In the genomic region with DNA sequence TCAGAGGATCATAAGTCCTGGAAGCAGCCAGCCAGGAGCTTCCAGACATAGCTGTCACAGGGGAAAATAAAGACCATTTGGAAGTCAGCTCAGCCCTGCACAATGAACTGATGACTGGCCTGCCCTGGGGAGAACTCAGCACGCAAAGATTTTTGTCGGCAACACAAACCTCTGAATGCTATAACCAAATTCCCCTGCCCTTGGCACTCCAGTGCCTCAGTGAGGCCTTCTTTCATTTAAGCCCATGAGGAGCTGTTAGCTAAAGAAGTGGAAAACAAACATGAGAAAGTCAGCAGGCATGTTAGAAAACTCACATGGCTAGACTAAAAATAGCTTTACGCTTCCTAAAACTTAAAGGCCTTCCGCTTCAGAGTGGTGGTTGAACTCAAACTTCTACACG, we compare ENCODE assay signal across 14 cellular contexts.
DNase-seq lines count a peak whose midpoint lies in the region; ATAC-seq and TF ChIP-seq lines count a peak whose summit lies in the region.
"Had no signal": no experiment of that assay in that cellular context is flagged by ENCODE, and none has a peak within 500 bp of the region (broad histone marks: within the 10 kb centered on the region; RNA-seq: fewer than 3 reads in every experiment).

No MANE protein-coding gene starts in this region.

- no peak overlapping the region for H2AK5ac ChIP-seq in mesendoderm (ENCODE audit: low read length)

- H3K4me3 ChIP-seq in esophagus muscularis mucosa: no peak overlapping the region
- no peak overlapping the region for H3K4me3 ChIP-seq in mesendoderm (ENCODE audit: low read length)
- no peak overlapping the region for H3K4me3 ChIP-seq in thyroid gland (replicated peaks in 1 of 3)

- TF ChIP-seq CTCF in esophagus muscularis mucosa (IDR thresholded peaks at IDR 0.05) (no peak), thyroid gland (IDR thresholded peaks at IDR 0.05) (no peak), GM13977 (IDR thresholded peaks at IDR 0.05; ENCODE audit: extremely low read depth, insufficient read depth, missing control alignments) (no peak)

- WGBS in esophagus muscularis mucosa: 59% methylated on average over 5 of the region's 5 CpGs
- WGBS in mesendoderm (ENCODE audit: extremely low coverage, insufficient coverage, low lambda C conversion rate): no CpG with 5 or more reads among the region's 5 CpGs
- 59 to 90% methylated on average over 5 of the region's 5 CpGs for WGBS in thyroid gland, 2 donors

- H3K36me3 ChIP-seq in esophagus muscularis mucosa (peaks cover 0 to under 1% (median 0%) of the 10 kb centered on the region in 4 donors), mesendoderm (ENCODE audit: control insufficient read depth, insufficient read depth, low read length) (no peaks in the 10 kb centered on the region), thyroid gland (no peaks in the 10 kb centered on the region)

- no peak overlapping the region for H4K5ac ChIP-seq in mesendoderm (ENCODE audit: low read length)

- H3K4me1 ChIP-seq in esophagus muscularis mucosa (peaks cover 20 to 39% (median 34%) of the 10 kb centered on the region in 4 donors), mesendoderm (ENCODE audit: control insufficient read depth, low read depth, low read length) (no peaks in the 10 kb centered on the region), thyroid gland (peaks cover 11 to 15% of the 10 kb centered on the region in 2 donors)

- no peaks in the 10 kb centered on the region for H3K27me3 ChIP-seq in esophagus muscularis mucosa
- no peaks in the 10 kb centered on the region for H3K27me3 ChIP-seq in mesendoderm (ENCODE audit: insufficient read depth, low read length, poor library complexity)
- H3K27me3 ChIP-seq in thyroid gland: no peaks in the 10 kb centered on the region

- H3K9me3 ChIP-seq in esophagus muscularis mucosa (no peaks in the 10 kb centered on the region), thyroid gland (no peaks in the 10 kb centered on the region)
- H3K9me3 ChIP-seq: Caco-2 had no signal

- no peak overlapping the region for H3K56ac ChIP-seq in mesendoderm (ENCODE audit: low read length)

- H3K79me1 ChIP-seq in mesendoderm (ENCODE audit: low read length): no peaks in the 10 kb centered on the region

- peak overlapping the region; percentile 3 to 37 (median 21) for H3K27ac ChIP-seq in esophagus muscularis mucosa (replicated peaks in 1 of 4)
- no peak overlapping the region for H3K27ac ChIP-seq in mesendoderm (ENCODE audit: low read depth, low read length)
- peak overlapping the region in 2 of 3 donors; percentile 1 to 20 for H3K27ac ChIP-seq in thyroid gland

- no peak for TF ChIP-seq EP300 in esophagus muscularis mucosa (IDR thresholded peaks at IDR 0.05)

- no peaks in the 10 kb centered on the region for H3K79me2 ChIP-seq in mesendoderm (ENCODE audit: control insufficient read depth, insufficient read depth, low read length)

- no peak overlapping the region for H2BK5ac ChIP-seq in mesendoderm (ENCODE audit: low read length)

- in situ Hi-C loops in GM13977 (cut with MboI; ENCODE audit: low pct_unique_long_range_greater_than_20kb, low sequenced_read_pairs, unreplicated experiment): loop anchor here (25.0 kb wide), 2 partner anchors 280 to 430 kb away; no protein-coding TSS in a partner anchor

- H3K18ac ChIP-seq in mesendoderm (ENCODE audit: low read length): peak overlapping the region; percentile 54

- ATAC-seq in GM19023 (IDR thresholded peaks at IDR 0.05; ENCODE audit: unreplicated experiment) (no peak), GM18867 (IDR thresholded peaks at IDR 0.05; ENCODE audit: unreplicated experiment) (no peak)
- ATAC-seq: esophagus mucosa had no signal

- intact Hi-C loops in esophagus muscularis mucosa (cut with DNase I) (loop anchor here (2.0 to 5.0 kb wide), 2 partner anchors 185 to 275 kb away; no protein-coding TSS in a partner anchor), thyroid gland (cut with DNase I) (loop anchor here (5.0 to 10.0 kb wide), 2 partner anchors 177 to 275 kb away; no protein-coding TSS in a partner anchor)

- peak; percentile 26 for DNase-seq in LHCN-M2 (ENCODE audit: low read depth)
- no peak for DNase-seq in esophagus muscularis mucosa (ENCODE audit: extremely low spot score)
- DNase-seq in mesendoderm: no peak
- no peak for DNase-seq in thyroid gland
- DNase-seq in GM13977 (ENCODE audit: low spot score): no peak
- DNase-seq: activated CD8-positive, alpha-beta memory T cell treated with anti-CD3 and anti-CD28 coated beads for 24 hours; activated gamma-delta T cell treated with Interleukin-2 at 50 U/mL for 16 hours; Caco-2; NCI-H1105; stimulated activated CD4-positive, alpha-beta T cell treated with anti-CD3 and anti-CD28 coated beads, Interleukin-4, amount 100 ng/mL, for 4 hours; stimulated activated naive B cell treated with anti-CD40 and anti-IgM and Interleukin-4, amounts not matched to agents 10 μg/mL and 1 μg/mL and 100 μg/mL, for 72 hours had no signal

- H3K4ac ChIP-seq in mesendoderm (ENCODE audit: low read depth, low read length): no peak overlapping the region

- no peak overlapping the region for H2BK15ac ChIP-seq in mesendoderm (replicated peaks; ENCODE audit: low read depth)

- TF ChIP-seq POLR2A in esophagus muscularis mucosa (IDR thresholded peaks at IDR 0.05; ENCODE audit: low read depth) (no peak), thyroid gland (IDR thresholded peaks at IDR 0.05) (no peak)

- H4K8ac ChIP-seq in mesendoderm (ENCODE audit: low read depth, low read length): no peak overlapping the region

- H3K23ac ChIP-seq in mesendoderm (ENCODE audit: low read length): no peak overlapping the region

- no peak overlapping the region for H2BK120ac ChIP-seq in mesendoderm (ENCODE audit: low read depth, low read length)

- H3K9ac ChIP-seq in mesendoderm (ENCODE audit: low read length): no peak overlapping the region

- no peak overlapping the region for H3K4me2 ChIP-seq in mesendoderm (ENCODE audit: low read length)
